1 cellular context compared by ENCODE assay signal in the genomic region with DNA sequence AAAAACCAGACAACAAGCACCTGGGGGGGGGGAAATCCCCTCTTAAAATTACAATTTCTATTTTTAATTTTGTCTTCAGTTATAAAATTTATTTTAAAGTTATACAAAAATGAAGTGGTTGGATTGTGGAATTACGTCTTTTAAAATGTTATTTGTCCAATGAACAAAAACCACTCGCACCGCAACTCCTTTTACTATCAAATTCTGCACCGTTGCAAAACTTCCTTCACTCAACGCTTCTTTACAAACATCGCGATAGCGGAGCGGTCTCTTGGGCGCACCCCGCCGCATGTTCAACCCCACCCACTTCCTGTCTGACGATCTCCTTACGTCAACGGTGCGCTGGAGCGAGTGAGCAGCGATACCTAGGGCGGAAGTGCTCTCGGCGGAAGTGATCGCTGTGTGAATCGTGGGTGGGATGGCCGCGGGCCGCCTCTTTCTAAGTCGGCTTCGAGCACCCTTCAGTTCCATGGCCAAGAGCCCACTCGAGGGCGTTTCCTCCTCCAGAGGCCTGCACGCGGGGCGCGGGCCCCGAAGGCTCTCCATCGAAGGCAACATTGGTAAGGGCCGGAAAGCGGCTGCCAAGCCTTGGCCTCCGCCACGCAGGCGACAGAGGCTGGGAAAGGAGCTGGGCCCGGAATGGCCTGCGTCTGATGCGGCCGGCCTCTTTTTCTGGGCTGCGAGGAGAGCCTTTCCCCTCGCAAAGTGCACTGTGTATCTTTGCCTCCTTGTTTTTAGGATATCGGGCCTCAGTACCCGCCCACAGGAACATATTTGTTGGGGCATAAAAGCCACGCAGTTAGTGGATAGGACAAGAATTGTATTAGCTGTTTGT.
TF ChIP-seq lines count a peak whose summit lies in the region.

Gene DGUOK, plus strand, starts transcription at position 388 of the 835 bp plus-strand sequence. Its CDS starts 31 bp downstream, at position 419.

TF ChIP-seq in K562, 482 proteins besides CTCF, POLR2A, EP300 and RAD21 (continued from another document and continues in another):
- TF ChIP-seq, protein P1, sequence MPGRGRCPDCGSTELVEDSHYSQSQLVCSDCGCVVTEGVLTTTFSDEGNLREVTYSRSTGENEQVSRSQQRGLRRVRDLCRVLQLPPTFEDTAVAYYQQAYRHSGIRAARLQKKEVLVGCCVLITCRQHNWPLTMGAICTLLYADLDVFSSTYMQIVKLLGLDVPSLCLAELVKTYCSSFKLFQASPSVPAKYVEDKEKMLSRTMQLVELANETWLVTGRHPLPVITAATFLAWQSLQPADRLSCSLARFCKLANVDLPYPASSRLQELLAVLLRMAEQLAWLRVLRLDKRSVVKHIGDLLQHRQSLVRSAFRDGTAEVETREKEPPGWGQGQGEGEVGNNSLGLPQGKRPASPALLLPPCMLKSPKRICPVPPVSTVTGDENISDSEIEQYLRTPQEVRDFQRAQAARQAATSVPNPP (IDR thresholded peaks at IDR 0.05; ENCODE audit: borderline replicate concordance, insufficient read depth, insufficient read length): no peak
- no peak for TF ChIP-seq PTRF (tag; IDR thresholded peaks at IDR 0.05)
- TF ChIP-seq XRCC5 (IDR thresholded peaks at IDR 0.05; ENCODE audit: low read depth, low read length): 0 out of 2 replicates have a peak, but pooled peaks have one; percentile 59
- no peak for TF ChIP-seq BCLAF1 (IDR thresholded peaks at IDR 0.05; ENCODE audit: borderline replicate concordance in 1 of 2, control insufficient read depth in 1 of 2, low read depth in 2 of 2, low read length in 1 of 2)
- peak; percentile 73 for TF ChIP-seq HCFC1 (IDR thresholded peaks at IDR 0.05; ENCODE audit: low read depth, low read length)
- TF ChIP-seq NCOR1 (IDR thresholded peaks at IDR 0.05): no peak
- TF ChIP-seq MCM7 (IDR thresholded peaks at IDR 0.05): no peak
- TF ChIP-seq RBM39 (optimal IDR thresholded peaks at IDR 0.05; ENCODE audit: low read depth, low read length): no peak
- TF ChIP-seq IFI16 (CRISPR knock-in tag; IDR thresholded peaks at IDR 0.05): no peak
- TF ChIP-seq TARDBP (IDR thresholded peaks at IDR 0.05): no peak
- TF ChIP-seq RCOR1 (IDR thresholded peaks at IDR 0.05; ENCODE audit: borderline replicate concordance in 1 of 2, low read depth in 2 of 2, low read length in 2 of 2): peak in 1 of 2 experiments; percentile 57; a peak in 1 of 4 replicates
- no peak for TF ChIP-seq GATAD2A (IDR thresholded peaks at IDR 0.05)
- TF ChIP-seq ZNF561 (CRISPR knock-in tag; conservative IDR thresholded peaks at IDR 0.05): no peak
- TF ChIP-seq SIX5 (IDR thresholded peaks at IDR 0.05; ENCODE audit: borderline replicate concordance in 1 of 2, insufficient read depth in 1 of 2, low read depth in 1 of 2, low read length in 2 of 2): 0 out of 4 replicates have a peak, but pooled peaks of 1 of the 2 experiments have one; percentile 15
- TF ChIP-seq NRF1 (conservative IDR thresholded peaks at IDR 0.05 in 1 of 2, IDR thresholded peaks at IDR 0.05 in 1 of 2): peak; percentile 86 to 88
- no peak for TF ChIP-seq TEAD1 (CRISPR knock-in tag; IDR thresholded peaks at IDR 0.05)
- no peak for TF ChIP-seq ZNF717 (CRISPR knock-in tag; IDR thresholded peaks at IDR 0.05)
- TF ChIP-seq ZNF146 (CRISPR knock-in tag; IDR thresholded peaks at IDR 0.05; ENCODE audit: unreplicated experiment): no peak
- peak; percentile 74 for TF ChIP-seq HNRNPLL (IDR thresholded peaks at IDR 0.05; ENCODE audit: low read depth, low read length, poor library complexity, severe bottlenecking)
- peak; percentile 76 for TF ChIP-seq MAX (CRISPR knock-in tag; IDR thresholded peaks at IDR 0.05)
- no peak for TF ChIP-seq ZC3H8 (IDR thresholded peaks at IDR 0.05)
- no peak for TF ChIP-seq ZFPM2 (CRISPR knock-in tag; IDR thresholded peaks at IDR 0.05)
- no peak for TF ChIP-seq STAG1 (CRISPR knock-in tag; IDR thresholded peaks at IDR 0.05; ENCODE audit: borderline replicate concordance)
- TF ChIP-seq, protein P2, sequence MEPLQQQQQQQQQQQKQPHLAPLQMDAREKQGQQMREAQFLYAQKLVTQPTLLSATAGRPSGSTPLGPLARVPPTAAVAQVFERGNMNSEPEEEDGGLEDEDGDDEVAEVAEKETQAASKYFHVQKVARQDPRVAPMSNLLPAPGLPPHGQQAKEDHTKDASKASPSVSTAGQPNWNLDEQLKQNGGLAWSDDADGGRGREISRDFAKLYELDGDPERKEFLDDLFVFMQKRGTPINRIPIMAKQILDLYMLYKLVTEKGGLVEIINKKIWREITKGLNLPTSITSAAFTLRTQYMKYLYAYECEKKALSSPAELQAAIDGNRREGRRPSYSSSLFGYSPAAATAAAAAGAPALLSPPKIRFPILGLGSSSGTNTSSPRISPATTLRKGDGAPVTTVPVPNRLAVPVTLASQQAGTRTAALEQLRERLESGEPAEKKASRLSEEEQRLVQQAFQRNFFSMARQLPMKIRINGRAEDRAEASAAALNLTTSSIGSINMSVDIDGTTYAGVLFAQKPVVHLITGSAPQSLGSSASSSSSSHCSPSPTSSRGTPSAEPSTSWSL (CRISPR knock-in tag; IDR thresholded peaks at IDR 0.05; ENCODE audit: borderline replicate concordance): no peak
- no peak for TF ChIP-seq ASH1L (IDR thresholded peaks at IDR 0.05; ENCODE audit: borderline replicate concordance, low read depth, partially characterized antibody)
- TF ChIP-seq CHD2 (IDR thresholded peaks at IDR 0.05; ENCODE audit: low read depth, low read length): peak; percentile 98
- no peak for TF ChIP-seq ZNF24 (IDR thresholded peaks at IDR 0.05)
- no peak for TF ChIP-seq MITF (IDR thresholded peaks at IDR 0.05)
- TF ChIP-seq RB1 (IDR thresholded peaks at IDR 0.05; ENCODE audit: low read depth): no peak; the same call in 1 of the 2 replicates
- TF ChIP-seq SAP30 (IDR thresholded peaks at IDR 0.05; ENCODE audit: borderline replicate concordance, insufficient read depth, low read depth, low read length, poor library complexity, severe bottlenecking): peak; percentile 76
- TF ChIP-seq ZNF408 (CRISPR knock-in tag; IDR thresholded peaks at IDR 0.05; ENCODE audit: low read depth): no peak
- no peak for TF ChIP-seq ZNF134 (CRISPR knock-in tag; conservative IDR thresholded peaks at IDR 0.05)
- TF ChIP-seq PURB (CRISPR knock-in tag; IDR thresholded peaks at IDR 0.05; ENCODE audit: low read depth): no peak
- TF ChIP-seq JUNB (CRISPR knock-in tag; conservative IDR thresholded peaks at IDR 0.05): no peak
- TF ChIP-seq HMG20A (CRISPR knock-in tag; conservative IDR thresholded peaks at IDR 0.05): no peak
- no peak for TF ChIP-seq NFE2 (IDR thresholded peaks at IDR 0.05; ENCODE audit: low read depth)
- TF ChIP-seq, protein P3, sequence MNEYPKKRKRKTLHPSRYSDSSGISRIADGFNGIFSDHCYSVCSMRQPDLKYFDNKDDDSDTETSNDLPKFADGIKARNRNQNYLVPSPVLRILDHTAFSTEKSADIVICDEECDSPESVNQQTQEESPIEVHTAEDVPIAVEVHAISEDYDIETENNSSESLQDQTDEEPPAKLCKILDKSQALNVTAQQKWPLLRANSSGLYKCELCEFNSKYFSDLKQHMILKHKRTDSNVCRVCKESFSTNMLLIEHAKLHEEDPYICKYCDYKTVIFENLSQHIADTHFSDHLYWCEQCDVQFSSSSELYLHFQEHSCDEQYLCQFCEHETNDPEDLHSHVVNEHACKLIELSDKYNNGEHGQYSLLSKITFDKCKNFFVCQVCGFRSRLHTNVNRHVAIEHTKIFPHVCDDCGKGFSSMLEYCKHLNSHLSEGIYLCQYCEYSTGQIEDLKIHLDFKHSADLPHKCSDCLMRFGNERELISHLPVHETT (CRISPR knock-in tag; conservative IDR thresholded peaks at IDR 0.05 in 1 of 2, IDR thresholded peaks at IDR 0.05 in 1 of 2): peak in 1 of 2 experiments; percentile 42; a peak in 1 of 4 replicates
- TF ChIP-seq SRSF9 (IDR thresholded peaks at IDR 0.05; ENCODE audit: borderline replicate concordance, low read depth, low read length): no peak
- no peak for TF ChIP-seq SMARCA4 (IDR thresholded peaks at IDR 0.05)
- no peak for TF ChIP-seq GATAD2B (IDR thresholded peaks at IDR 0.05; ENCODE audit: borderline replicate concordance)
- TF ChIP-seq CSDE1 (IDR thresholded peaks at IDR 0.05): no peak
- no peak for TF ChIP-seq EZH2 (IDR thresholded peaks at IDR 0.05; ENCODE audit: borderline replicate concordance, low read depth, low read length)
- no peak for TF ChIP-seq YBX1 (IDR thresholded peaks at IDR 0.05)
- TF ChIP-seq HNRNPK (IDR thresholded peaks at IDR 0.05; ENCODE audit: low read depth, low read length, poor library complexity, severe bottlenecking): no peak
- TF ChIP-seq PKNOX1 (IDR thresholded peaks at IDR 0.05): peak; percentile 71
- no peak for TF ChIP-seq CBX5 (IDR thresholded peaks at IDR 0.05; ENCODE audit: borderline replicate concordance, low read depth)
- peak; percentile 86; the same call in 1 of the 2 replicates for TF ChIP-seq PML (IDR thresholded peaks at IDR 0.05; ENCODE audit: low read length)
- no peak for TF ChIP-seq NFYB (IDR thresholded peaks at IDR 0.05; ENCODE audit: extremely low read depth, insufficient read length)
- TF ChIP-seq, protein P4, sequence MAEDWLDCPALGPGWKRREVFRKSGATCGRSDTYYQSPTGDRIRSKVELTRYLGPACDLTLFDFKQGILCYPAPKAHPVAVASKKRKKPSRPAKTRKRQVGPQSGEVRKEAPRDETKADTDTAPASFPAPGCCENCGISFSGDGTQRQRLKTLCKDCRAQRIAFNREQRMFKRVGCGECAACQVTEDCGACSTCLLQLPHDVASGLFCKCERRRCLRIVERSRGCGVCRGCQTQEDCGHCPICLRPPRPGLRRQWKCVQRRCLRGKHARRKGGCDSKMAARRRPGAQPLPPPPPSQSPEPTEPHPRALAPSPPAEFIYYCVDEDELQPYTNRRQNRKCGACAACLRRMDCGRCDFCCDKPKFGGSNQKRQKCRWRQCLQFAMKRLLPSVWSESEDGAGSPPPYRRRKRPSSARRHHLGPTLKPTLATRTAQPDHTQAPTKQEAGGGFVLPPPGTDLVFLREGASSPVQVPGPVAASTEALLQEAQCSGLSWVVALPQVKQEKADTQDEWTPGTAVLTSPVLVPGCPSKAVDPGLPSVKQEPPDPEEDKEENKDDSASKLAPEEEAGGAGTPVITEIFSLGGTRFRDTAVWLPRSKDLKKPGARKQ (CRISPR knock-in tag; IDR thresholded peaks at IDR 0.05): no peak
- TF ChIP-seq CREB3L1 (IDR thresholded peaks at IDR 0.05; ENCODE audit: borderline replicate concordance, low read depth): peak; percentile 96
- peak; percentile 79 for TF ChIP-seq POLR2H (tag; IDR thresholded peaks at IDR 0.05; ENCODE audit: low read depth)
- no peak; the same call in 1 of the 2 replicates for TF ChIP-seq SAFB (IDR thresholded peaks at IDR 0.05; ENCODE audit: borderline replicate concordance, low read depth, low read length)
- no peak for TF ChIP-seq PHB (CRISPR knock-in tag; IDR thresholded peaks at IDR 0.05)
- no peak for TF ChIP-seq BCOR (IDR thresholded peaks at IDR 0.05)
- TF ChIP-seq ZBTB8A (IDR thresholded peaks at IDR 0.05; ENCODE audit: partially characterized antibody): no peak
- no peak; a peak in 1 of 3 replicates for TF ChIP-seq CBX3 (IDR thresholded peaks at IDR 0.05; ENCODE audit: borderline replicate concordance in 1 of 2, low read length in 2 of 2)
